31 cellular contexts compared by ENCODE assay signal in the genomic region with DNA sequence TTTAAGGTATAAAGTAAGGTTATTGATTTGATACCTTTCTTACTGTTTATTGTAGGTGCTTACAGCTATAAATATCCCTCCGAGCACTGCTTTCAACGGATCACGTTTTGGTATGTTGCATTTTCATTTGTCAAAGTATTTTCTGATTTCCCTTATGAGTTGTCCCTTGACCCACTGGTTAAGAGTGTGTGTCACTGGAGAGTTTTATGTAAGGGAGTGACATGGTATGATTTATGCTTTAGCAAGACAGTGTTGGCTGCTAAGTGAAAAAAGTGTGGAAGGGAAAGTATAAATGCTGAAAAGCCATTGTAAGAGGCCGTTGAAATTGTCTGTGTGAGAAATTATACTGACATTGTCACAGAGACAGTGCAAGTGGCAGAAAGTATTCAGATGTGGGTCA.
DNase-seq lines count a peak whose midpoint lies in the region; FAIRE-seq and TF ChIP-seq lines count a peak whose summit lies in the region.
"Had no signal": no experiment of that assay in that cellular context is flagged by ENCODE, and none has a peak within 500 bp of the region (broad histone marks: within the 10 kb centered on the region; RNA-seq: fewer than 3 reads in every experiment).

No MANE protein-coding gene starts in this region.

- H3K4me2 ChIP-seq in Karpas-422 (ENCODE audit: low read depth, low read length, poor library complexity, severe bottlenecking): no peak overlapping the region
- H3K4me2 ChIP-seq: A549; BLaER1; BLaER1 treated with 17β-estradiol and CSF1 and Interleukin-3, amounts not matched to agents 10 nM and 100 nM had no signal

- H3K4me3 ChIP-seq in Karpas-422 (ENCODE audit: low read length): no peak overlapping the region
- H3K4me3 ChIP-seq: A549; BLaER1; BLaER1 treated with 17β-estradiol and CSF1 and Interleukin-3, amounts not matched to agents 10 nM and 100 nM had no signal

- DNase-seq in HEK293T (ENCODE audit: extremely low spot score) (no peak), HTR-8/SVneo (ENCODE audit: insufficient read length, low spot score) (no peak), Karpas-422 (no peak), HK-2 (ENCODE audit: unreplicated experiment) (no peak)
- DNase-seq: 8988T; ACHN; AML-193; BE2C; C1 segment of cervical spinal cord; Caco-2; Calu3; CD4-positive, alpha-beta memory T cell; CD4-positive, alpha-beta T cell; CD4-positive, CD25-positive, alpha-beta regulatory T cell; CD8-positive, alpha-beta memory T cell; CD8-positive, alpha-beta T cell; COR-L47; DMS 273 treated with DMSO at 0.1 percent for 48 hours; DMS153; DMS53; DMS79; DMS79 treated with DMSO at 0.1 percent for 48 hours; DND-41; EL had no signal

- no peaks in the 10 kb centered on the region for H4K20me1 ChIP-seq in Karpas-422 (ENCODE audit: insufficient read depth, low read depth, low read length)

- no peak overlapping the region for H3K9ac ChIP-seq in Karpas-422 (ENCODE audit: low read length)
- H3K9ac ChIP-seq: BLaER1; BLaER1 treated with 17β-estradiol and CSF1 and Interleukin-3, amounts not matched to agents 10 nM and 100 nM had no signal

- no peaks in the 10 kb centered on the region for H3K27me3 ChIP-seq in Karpas-422 (ENCODE audit: low read length)
- H3K27me3 ChIP-seq: BLaER1; BLaER1 treated with 17β-estradiol and CSF1 and Interleukin-3, amounts not matched to agents 10 nM and 100 nM had no signal

- H3K36me3 ChIP-seq in Karpas-422 (ENCODE audit: insufficient read depth, low read length): no peaks in the 10 kb centered on the region
- H3K36me3 ChIP-seq: BE2C had no signal

- CTCF ChIA-PET in HEK293T (lab: Yijun Ruan, JAX): interaction anchor here (3.4 kb wide), 1 partner anchor 11 kb away, joined by 10 read pairs; no protein-coding TSS in a partner anchor

- FAIRE-seq in HTR-8/SVneo (lab: Jason Lieb, UNC): peak; percentile 60
- FAIRE-seq: A204.1, A549, D721Med had no signal

- no peak overlapping the region for H2AFZ ChIP-seq in Karpas-422 (ENCODE audit: low read length)

- no peak overlapping the region for H3K27ac ChIP-seq in Karpas-422 (ENCODE audit: low read length)
- H3K27ac ChIP-seq: 22Rv1; A549; BLaER1; BLaER1 treated with 17β-estradiol and CSF1 and Interleukin-3, amounts not matched to agents 10 nM and 100 nM; C4-2B had no signal

- H3K9me3 ChIP-seq in Karpas-422 (ENCODE audit: low read length): no peaks in the 10 kb centered on the region
- H3K9me3 ChIP-seq: A549, BE2C, BLaER1 had no signal

- H3K4me1 ChIP-seq in Karpas-422 (ENCODE audit: low read length): no peaks in the 10 kb centered on the region
- H3K4me1 ChIP-seq: A549; BE2C; BLaER1; BLaER1 treated with 17β-estradiol and CSF1 and Interleukin-3, amounts not matched to agents 10 nM and 100 nM had no signal

- POLR2A ChIA-PET in HEK293T (lab: Yijun Ruan, JAX): no interaction called here

- no peaks in the 10 kb centered on the region for H3K79me2 ChIP-seq in Karpas-422 (ENCODE audit: low read length)

- no peaks in the 10 kb centered on the region for H3K9me2 ChIP-seq in Karpas-422 (replicated peaks; ENCODE audit: insufficient read depth, low read length)

TF ChIP-seq in HEK293T, 16 proteins besides CTCF, POLR2A, EP300 and RAD21:
- TF ChIP-seq, protein P1, sequence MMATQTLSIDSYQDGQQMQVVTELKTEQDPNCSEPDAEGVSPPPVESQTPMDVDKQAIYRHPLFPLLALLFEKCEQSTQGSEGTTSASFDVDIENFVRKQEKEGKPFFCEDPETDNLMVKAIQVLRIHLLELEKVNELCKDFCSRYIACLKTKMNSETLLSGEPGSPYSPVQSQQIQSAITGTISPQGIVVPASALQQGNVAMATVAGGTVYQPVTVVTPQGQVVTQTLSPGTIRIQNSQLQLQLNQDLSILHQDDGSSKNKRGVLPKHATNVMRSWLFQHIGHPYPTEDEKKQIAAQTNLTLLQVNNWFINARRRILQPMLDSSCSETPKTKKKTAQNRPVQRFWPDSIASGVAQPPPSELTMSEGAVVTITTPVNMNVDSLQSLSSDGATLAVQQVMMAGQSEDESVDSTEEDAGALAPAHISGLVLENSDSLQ (IDR thresholded peaks at IDR 0.05): peak; percentile 95
- TF ChIP-seq FOXM1 (IDR thresholded peaks at IDR 0.05; ENCODE audit: borderline replicate concordance): no peak
